ENCODE assay signal across 1 cellular context in the genomic region with DNA sequence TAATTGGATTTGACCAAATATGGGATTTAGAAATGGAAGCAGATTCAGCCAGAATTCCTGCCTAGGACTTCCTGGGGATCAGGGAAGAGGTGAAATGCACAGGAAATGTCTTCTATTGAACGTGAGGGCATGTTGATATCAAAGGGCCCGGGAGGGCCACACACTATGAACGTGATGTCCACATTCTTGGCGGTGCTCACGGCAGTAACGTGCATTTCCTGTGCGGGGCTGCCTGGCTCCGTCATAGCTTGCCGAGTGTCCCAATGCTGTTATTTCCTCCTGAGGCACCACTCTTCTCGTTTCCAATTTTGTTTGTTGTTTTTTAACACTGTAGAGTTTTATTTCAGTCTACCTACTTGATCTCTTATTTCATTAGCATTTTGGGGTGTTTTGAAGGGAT.
TF ChIP-seq lines count a peak whose summit lies in the region.

No MANE protein-coding gene starts in this region.

TF ChIP-seq in IMR-90, 13 proteins besides CTCF, POLR2A, EP300 and RAD21 (continued from another document):
- TF ChIP-seq FOS (IDR thresholded peaks at IDR 0.05; ENCODE audit: low read depth, low read length), result no peak
- TF ChIP-seq MAFK (IDR thresholded peaks at IDR 0.05; ENCODE audit: low read depth, low read length), result no peak
- TF ChIP-seq SMC3 (IDR thresholded peaks at IDR 0.05; ENCODE audit: low read depth, low read length), result no peak
